ENCODE assay signal across 8 cellular contexts in the genomic region with DNA sequence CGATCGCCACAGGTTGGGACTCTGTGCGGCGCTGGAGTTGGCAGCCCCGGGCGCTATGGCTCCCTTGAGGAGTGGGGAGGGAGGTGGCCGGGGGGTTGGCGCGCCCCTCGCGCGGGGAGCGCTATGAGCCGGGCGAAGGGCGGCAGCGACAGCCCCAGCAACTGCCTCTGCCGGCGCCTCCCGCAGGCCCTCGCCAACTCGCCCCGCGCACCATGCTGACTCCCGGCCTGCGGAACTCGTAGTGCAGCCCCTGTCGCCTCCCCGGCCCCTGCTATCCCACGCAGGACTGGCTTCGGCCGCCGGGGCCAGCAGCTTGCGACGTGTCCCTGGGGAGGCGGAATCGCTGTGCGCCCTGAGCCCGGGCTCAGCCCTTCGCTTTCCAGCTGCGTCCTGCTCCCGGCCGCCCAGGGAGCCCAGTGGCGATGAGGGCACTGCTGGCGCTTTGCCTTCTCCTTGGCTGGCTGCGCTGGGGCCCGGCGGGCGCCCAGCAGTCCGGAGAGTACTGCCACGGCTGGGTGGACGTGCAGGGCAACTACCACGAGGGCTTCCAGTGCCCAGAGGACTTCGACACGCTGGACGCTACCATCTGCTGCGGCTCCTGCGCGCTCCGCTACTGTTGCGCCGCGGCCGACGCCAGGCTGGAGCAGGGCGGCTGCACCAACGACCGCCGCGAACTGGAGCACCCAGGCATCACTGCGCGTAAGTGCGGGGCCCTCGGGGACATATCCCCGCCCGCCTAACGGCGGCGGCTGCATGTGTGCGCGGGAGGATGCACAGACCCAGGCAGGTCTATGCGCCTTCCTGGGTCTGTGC. TPM values are rescaled to one million over a fixed set of nuclear protein-coding genes. Genes with fewer than 3 reads are reported as not detected.
A peak's percentile ranks its signal among the peaks of the same experiment; 100 is the strongest.
DNase-seq lines count a peak whose midpoint lies in the region; ATAC-seq and TF ChIP-seq lines count a peak whose summit lies in the region.

No MANE protein-coding gene starts in this region.

- peaks cover 68% of the 10 kb centered on the region for H3K27me3 ChIP-seq in endodermal cell (ENCODE audit: control insufficient read depth, insufficient read depth, low read length, poor library complexity, severe bottlenecking)
- H3K27me3 ChIP-seq in muscle layer of colon (ENCODE audit: control insufficient read depth in 1 of 2, insufficient read depth in 2 of 2, low read length in 2 of 2): peaks cover 11 to 28% of the 10 kb centered on the region in 2 donors

- no peaks in the 10 kb centered on the region for H3K9me3 Mint-ChIP-seq in endodermal cell

- no peaks in the 10 kb centered on the region for H3K9me3 ChIP-seq in endodermal cell (ENCODE audit: control insufficient read depth, low read length)
- H3K9me3 ChIP-seq in muscle layer of colon (ENCODE audit: low read length): no peaks in the 10 kb centered on the region

- no peak for TF ChIP-seq CTCF in endodermal cell (conservative IDR thresholded peaks at IDR 0.05)

- H3K27me3 Mint-ChIP-seq in endodermal cell (ENCODE audit: insufficient read depth): peaks cover 81% of the 10 kb centered on the region

- no peak overlapping the region for H3K27ac Mint-ChIP-seq in endodermal cell

- peaks cover 35% of the 10 kb centered on the region for H3K4me1 Mint-ChIP-seq in endodermal cell

- H3K9ac ChIP-seq in endodermal cell (ENCODE audit: extremely low read depth, low read length, poor library complexity, severe bottlenecking) (no peak overlapping the region), muscle layer of colon (ENCODE audit: low read length) (no peak overlapping the region)

- 0 to 1% methylated on average over 34 to 82 of the region's 82 CpGs for WGBS in endodermal cell (ENCODE audit: insufficient coverage in 1 of 2, insufficient read length in 1 of 2), 2 experiments

- peak; percentile 22 for DNase-seq in NCI-H345 (lab: John Stamatoyannopoulos, UW)
- DNase-seq in NCI-H345 treated with DMSO at 0.1 percent for 48 hours (lab: John Stamatoyannopoulos, UW; ENCODE audit: unreplicated experiment): no peak
- DNase-seq in SK-N-DZ (ENCODE audit: low spot score): peak; percentile 72
- peak; percentile 83 for DNase-seq in endodermal cell
- no peak for DNase-seq in COLO829 (ENCODE audit: low spot score)
- no peak for DNase-seq in mucosa of gallbladder (ENCODE audit: low spot score)

- H3K27ac ChIP-seq in endodermal cell (ENCODE audit: low read depth, low read length): no peak overlapping the region
- peak overlapping the region; percentile 17 for H3K27ac ChIP-seq in muscle layer of colon (ENCODE audit: low read depth, low read length)

- H3K4me1 ChIP-seq in endodermal cell (ENCODE audit: control insufficient read depth, insufficient read depth, low read length): no peaks in the 10 kb centered on the region
- H3K4me1 ChIP-seq in muscle layer of colon (ENCODE audit: insufficient read depth, low read length): peaks cover 7% of the 10 kb centered on the region

- peak; percentile 42 for ATAC-seq in HG02642 (IDR thresholded peaks at IDR 0.05; ENCODE audit: poor library complexity, unreplicated experiment)

- H3K36me3 ChIP-seq in endodermal cell (ENCODE audit: control insufficient read depth, insufficient read depth, low read length) (no peaks in the 10 kb centered on the region), muscle layer of colon (ENCODE audit: insufficient read depth, low read length) (no peaks in the 10 kb centered on the region)

- H3K36me3 Mint-ChIP-seq in endodermal cell (ENCODE audit: low read depth): peaks cover 13% of the 10 kb centered on the region

- H3K4me3 ChIP-seq in endodermal cell (ENCODE audit: low read length) (peak overlapping the region; percentile 92), muscle layer of colon (ENCODE audit: low read depth in 1 of 2, low read length in 2 of 2) (peak overlapping the region; percentile 45 to 54)

- peak overlapping the region; percentile 81 for H3K4me3 Mint-ChIP-seq in endodermal cell

RNA-seq across cellular contexts. Expression of a gene that starts 0.6 kb away (rescaled TPM):
- 6.8 and 10.6 TPM in 2 replicates for polyA plus RNA-seq in SK-N-DZ (2014; cell fraction: cytosol; rRNA removed)
- 4.7 and 5.1 TPM in 2 replicates for polyA plus RNA-seq in SK-N-DZ (2014; cell fraction: nucleus; rRNA removed)
- total RNA-seq in endodermal cell (10 to 100 TPM; 18.0 to 37.0 TPM), mucosa of gallbladder (0.58 TPM)
- 3.2 TPM for polyA plus RNA-seq in endodermal cell (2013, experiment 1 of 2)
- polyA plus RNA-seq in endodermal cell (2013, experiment 2 of 2): 3.0 TPM

Comparison
In these comparisons a context has a peak if more than half of its experiments do, and no peak if none do; other contexts are left out.
1. DNase-seq: peak in NCI-H345 (single experiment), SK-N-DZ (single experiment) and endodermal cell (single experiment); none in NCI-H345 treated with DMSO at 0.1 percent for 48 hours (single experiment), COLO829 (single experiment) and mucosa of gallbladder (single experiment).
2. RNA of a gene that starts 0.6 kb away (total RNA-seq): 18.0 to 37.0 TPM in endodermal cell; 0.58 TPM in mucosa of gallbladder (single experiment); every median in the first group is over 10 times any median in the second.